In genomic region chr16:75095204-75095621, GRCh38 we compare ENCODE assay signal across 1 cellular context.
TF ChIP-seq lines count a peak whose summit lies in the region.

No MANE protein-coding gene starts in this region.

TF ChIP-seq in GM12878, 131 proteins besides CTCF, POLR2A, EP300 and RAD21 (continues in another document):
- peak; percentile 66 for TF ChIP-seq RUNX3 (IDR thresholded peaks at IDR 0.05; ENCODE audit: low read length)
- no peak for TF ChIP-seq BCL3 (IDR thresholded peaks at IDR 0.05; ENCODE audit: borderline replicate concordance, insufficient read depth, low read depth, low read length, poor library complexity, severe bottlenecking)
- no peak for TF ChIP-seq GATAD2B (conservative IDR thresholded peaks at IDR 0.05; ENCODE audit: low read depth)
- TF ChIP-seq RELA (IDR thresholded peaks at IDR 0.05; ENCODE audit: borderline replicate concordance, partially characterized antibody) = peak; percentile 44
- no peak for TF ChIP-seq BACH1 (IDR thresholded peaks at IDR 0.05; ENCODE audit: borderline replicate concordance)
- no peak for TF ChIP-seq CREB1 (IDR thresholded peaks at IDR 0.05; ENCODE audit: low read depth)
- TF ChIP-seq NFIC (IDR thresholded peaks at IDR 0.05; ENCODE audit: low read depth, low read length) = no peak
- TF ChIP-seq WRNIP1 (IDR thresholded peaks at IDR 0.05; ENCODE audit: borderline replicate concordance, low read depth, low read length) = no peak
- no peak for TF ChIP-seq EED (IDR thresholded peaks at IDR 0.05; ENCODE audit: low read depth)
- no peak for TF ChIP-seq NR2F1 (conservative IDR thresholded peaks at IDR 0.05)
- TF ChIP-seq SPI1 (IDR thresholded peaks at IDR 0.05; ENCODE audit: borderline replicate concordance, insufficient read depth, low read depth, low read length) = no peak
- no peak for TF ChIP-seq RB1 (IDR thresholded peaks at IDR 0.05; ENCODE audit: borderline replicate concordance)
- no peak for TF ChIP-seq MYC (IDR thresholded peaks at IDR 0.05; ENCODE audit: insufficient read depth, insufficient read length, insufficient replicate concordance, low read length, severe bottlenecking)
- TF ChIP-seq KAT2A (conservative IDR thresholded peaks at IDR 0.05; ENCODE audit: control insufficient read depth, low read depth, low read length) = no peak
- TF ChIP-seq, protein P1, sequence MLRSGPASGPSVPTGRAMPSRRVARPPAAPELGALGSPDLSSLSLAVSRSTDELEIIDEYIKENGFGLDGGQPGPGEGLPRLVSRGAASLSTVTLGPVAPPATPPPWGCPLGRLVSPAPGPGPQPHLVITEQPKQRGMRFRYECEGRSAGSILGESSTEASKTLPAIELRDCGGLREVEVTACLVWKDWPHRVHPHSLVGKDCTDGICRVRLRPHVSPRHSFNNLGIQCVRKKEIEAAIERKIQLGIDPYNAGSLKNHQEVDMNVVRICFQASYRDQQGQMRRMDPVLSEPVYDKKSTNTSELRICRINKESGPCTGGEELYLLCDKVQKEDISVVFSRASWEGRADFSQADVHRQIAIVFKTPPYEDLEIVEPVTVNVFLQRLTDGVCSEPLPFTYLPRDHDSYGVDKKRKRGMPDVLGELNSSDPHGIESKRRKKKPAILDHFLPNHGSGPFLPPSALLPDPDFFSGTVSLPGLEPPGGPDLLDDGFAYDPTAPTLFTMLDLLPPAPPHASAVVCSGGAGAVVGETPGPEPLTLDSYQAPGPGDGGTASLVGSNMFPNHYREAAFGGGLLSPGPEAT (IDR thresholded peaks at IDR 0.05; ENCODE audit: low read depth) = no peak
- TF ChIP-seq, protein P2, sequence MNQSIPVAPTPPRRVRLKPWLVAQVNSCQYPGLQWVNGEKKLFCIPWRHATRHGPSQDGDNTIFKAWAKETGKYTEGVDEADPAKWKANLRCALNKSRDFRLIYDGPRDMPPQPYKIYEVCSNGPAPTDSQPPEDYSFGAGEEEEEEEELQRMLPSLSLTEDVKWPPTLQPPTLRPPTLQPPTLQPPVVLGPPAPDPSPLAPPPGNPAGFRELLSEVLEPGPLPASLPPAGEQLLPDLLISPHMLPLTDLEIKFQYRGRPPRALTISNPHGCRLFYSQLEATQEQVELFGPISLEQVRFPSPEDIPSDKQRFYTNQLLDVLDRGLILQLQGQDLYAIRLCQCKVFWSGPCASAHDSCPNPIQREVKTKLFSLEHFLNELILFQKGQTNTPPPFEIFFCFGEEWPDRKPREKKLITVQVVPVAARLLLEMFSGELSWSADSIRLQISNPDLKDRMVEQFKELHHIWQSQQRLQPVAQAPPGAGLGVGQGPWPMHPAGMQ (IDR thresholded peaks at IDR 0.05; ENCODE audit: borderline replicate concordance) = no peak
- TF ChIP-seq IKZF1 (conservative IDR thresholded peaks at IDR 0.05) = 0 out of 2 replicates have a peak, but pooled peaks have one; percentile 21
- TF ChIP-seq, protein P3, sequence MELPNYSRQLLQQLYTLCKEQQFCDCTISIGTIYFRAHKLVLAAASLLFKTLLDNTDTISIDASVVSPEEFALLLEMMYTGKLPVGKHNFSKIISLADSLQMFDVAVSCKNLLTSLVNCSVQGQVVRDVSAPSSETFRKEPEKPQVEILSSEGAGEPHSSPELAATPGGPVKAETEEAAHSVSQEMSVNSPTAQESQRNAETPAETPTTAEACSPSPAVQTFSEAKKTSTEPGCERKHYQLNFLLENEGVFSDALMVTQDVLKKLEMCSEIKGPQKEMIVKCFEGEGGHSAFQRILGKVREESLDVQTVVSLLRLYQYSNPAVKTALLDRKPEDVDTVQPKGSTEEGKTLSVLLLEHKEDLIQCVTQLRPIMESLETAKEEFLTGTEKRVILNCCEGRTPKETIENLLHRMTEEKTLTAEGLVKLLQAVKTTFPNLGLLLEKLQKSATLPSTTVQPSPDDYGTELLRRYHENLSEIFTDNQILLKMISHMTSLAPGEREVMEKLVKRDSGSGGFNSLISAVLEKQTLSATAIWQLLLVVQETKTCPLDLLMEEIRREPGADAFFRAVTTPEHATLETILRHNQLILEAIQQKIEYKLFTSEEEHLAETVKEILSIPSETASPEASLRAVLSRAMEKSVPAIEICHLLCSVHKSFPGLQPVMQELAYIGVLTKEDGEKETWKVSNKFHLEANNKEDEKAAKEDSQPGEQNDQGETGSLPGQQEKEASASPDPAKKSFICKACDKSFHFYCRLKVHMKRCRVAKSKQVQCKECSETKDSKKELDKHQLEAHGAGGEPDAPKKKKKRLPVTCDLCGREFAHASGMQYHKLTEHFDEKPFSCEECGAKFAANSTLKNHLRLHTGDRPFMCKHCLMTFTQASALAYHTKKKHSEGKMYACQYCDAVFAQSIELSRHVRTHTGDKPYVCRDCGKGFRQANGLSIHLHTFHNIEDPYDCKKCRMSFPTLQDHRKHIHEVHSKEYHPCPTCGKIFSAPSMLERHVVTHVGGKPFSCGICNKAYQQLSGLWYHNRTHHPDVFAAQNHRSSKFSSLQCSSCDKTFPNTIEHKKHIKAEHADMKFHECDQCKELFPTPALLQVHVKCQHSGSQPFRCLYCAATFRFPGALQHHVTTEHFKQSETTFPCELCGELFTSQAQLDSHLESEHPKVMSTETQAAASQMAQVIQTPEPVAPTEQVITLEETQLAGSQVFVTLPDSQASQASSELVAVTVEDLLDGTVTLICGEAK (IDR thresholded peaks at IDR 0.05; ENCODE audit: borderline replicate concordance) = no peak
- no peak for TF ChIP-seq TARDBP (IDR thresholded peaks at IDR 0.05; ENCODE audit: borderline replicate concordance)
- TF ChIP-seq FOXK2 (IDR thresholded peaks at IDR 0.05) = no peak
- no peak for TF ChIP-seq MTA2 (IDR thresholded peaks at IDR 0.05; ENCODE audit: low read depth)
- no peak for TF ChIP-seq ZZZ3 (IDR thresholded peaks at IDR 0.05; ENCODE audit: control insufficient read depth, insufficient read length, low read depth)
- TF ChIP-seq NFXL1 (IDR thresholded peaks at IDR 0.05; ENCODE audit: borderline replicate concordance) = no peak
- no peak for TF ChIP-seq SMAD5 (IDR thresholded peaks at IDR 0.05; ENCODE audit: low read depth)
- no peak for TF ChIP-seq NBN (IDR thresholded peaks at IDR 0.05)
- TF ChIP-seq PBX3 (IDR thresholded peaks at IDR 0.05; ENCODE audit: insufficient replicate concordance, low read depth, low read length) = no peak
- TF ChIP-seq, protein P4, sequence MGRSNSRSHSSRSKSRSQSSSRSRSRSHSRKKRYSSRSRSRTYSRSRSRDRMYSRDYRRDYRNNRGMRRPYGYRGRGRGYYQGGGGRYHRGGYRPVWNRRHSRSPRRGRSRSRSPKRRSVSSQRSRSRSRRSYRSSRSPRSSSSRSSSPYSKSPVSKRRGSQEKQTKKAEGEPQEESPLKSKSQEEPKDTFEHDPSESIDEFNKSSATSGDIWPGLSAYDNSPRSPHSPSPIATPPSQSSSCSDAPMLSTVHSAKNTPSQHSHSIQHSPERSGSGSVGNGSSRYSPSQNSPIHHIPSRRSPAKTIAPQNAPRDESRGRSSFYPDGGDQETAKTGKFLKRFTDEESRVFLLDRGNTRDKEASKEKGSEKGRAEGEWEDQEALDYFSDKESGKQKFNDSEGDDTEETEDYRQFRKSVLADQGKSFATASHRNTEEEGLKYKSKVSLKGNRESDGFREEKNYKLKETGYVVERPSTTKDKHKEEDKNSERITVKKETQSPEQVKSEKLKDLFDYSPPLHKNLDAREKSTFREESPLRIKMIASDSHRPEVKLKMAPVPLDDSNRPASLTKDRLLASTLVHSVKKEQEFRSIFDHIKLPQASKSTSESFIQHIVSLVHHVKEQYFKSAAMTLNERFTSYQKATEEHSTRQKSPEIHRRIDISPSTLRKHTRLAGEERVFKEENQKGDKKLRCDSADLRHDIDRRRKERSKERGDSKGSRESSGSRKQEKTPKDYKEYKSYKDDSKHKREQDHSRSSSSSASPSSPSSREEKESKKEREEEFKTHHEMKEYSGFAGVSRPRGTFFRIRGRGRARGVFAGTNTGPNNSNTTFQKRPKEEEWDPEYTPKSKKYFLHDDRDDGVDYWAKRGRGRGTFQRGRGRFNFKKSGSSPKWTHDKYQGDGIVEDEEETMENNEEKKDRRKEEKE (IDR thresholded peaks at IDR 0.05) = no peak
- no peak for TF ChIP-seq IKZF2 (IDR thresholded peaks at IDR 0.05)
- no peak for TF ChIP-seq SRF (IDR thresholded peaks at IDR 0.05; ENCODE audit: low read depth in 2 of 2, low read length in 2 of 2)
- TF ChIP-seq SIN3A (IDR thresholded peaks at IDR 0.05; ENCODE audit: low read depth, low read length) = no peak
- TF ChIP-seq, protein P5, sequence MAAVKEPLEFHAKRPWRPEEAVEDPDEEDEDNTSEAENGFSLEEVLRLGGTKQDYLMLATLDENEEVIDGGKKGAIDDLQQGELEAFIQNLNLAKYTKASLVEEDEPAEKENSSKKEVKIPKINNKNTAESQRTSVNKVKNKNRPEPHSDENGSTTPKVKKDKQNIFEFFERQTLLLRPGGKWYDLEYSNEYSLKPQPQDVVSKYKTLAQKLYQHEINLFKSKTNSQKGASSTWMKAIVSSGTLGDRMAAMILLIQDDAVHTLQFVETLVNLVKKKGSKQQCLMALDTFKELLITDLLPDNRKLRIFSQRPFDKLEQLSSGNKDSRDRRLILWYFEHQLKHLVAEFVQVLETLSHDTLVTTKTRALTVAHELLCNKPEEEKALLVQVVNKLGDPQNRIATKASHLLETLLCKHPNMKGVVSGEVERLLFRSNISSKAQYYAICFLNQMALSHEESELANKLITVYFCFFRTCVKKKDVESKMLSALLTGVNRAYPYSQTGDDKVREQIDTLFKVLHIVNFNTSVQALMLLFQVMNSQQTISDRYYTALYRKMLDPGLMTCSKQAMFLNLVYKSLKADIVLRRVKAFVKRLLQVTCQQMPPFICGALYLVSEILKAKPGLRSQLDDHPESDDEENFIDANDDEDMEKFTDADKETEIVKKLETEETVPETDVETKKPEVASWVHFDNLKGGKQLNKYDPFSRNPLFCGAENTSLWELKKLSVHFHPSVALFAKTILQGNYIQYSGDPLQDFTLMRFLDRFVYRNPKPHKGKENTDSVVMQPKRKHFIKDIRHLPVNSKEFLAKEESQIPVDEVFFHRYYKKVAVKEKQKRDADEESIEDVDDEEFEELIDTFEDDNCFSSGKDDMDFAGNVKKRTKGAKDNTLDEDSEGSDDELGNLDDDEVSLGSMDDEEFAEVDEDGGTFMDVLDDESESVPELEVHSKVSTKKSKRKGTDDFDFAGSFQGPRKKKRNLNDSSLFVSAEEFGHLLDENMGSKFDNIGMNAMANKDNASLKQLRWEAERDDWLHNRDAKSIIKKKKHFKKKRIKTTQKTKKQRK (IDR thresholded peaks at IDR 0.05; ENCODE audit: low read depth, low read length) = no peak
- TF ChIP-seq CHD4 (IDR thresholded peaks at IDR 0.05) = no peak
- TF ChIP-seq, protein P6, sequence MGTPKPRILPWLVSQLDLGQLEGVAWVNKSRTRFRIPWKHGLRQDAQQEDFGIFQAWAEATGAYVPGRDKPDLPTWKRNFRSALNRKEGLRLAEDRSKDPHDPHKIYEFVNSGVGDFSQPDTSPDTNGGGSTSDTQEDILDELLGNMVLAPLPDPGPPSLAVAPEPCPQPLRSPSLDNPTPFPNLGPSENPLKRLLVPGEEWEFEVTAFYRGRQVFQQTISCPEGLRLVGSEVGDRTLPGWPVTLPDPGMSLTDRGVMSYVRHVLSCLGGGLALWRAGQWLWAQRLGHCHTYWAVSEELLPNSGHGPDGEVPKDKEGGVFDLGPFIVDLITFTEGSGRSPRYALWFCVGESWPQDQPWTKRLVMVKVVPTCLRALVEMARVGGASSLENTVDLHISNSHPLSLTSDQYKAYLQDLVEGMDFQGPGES (IDR thresholded peaks at IDR 0.05) = no peak
- no peak for TF ChIP-seq PAX8 (IDR thresholded peaks at IDR 0.05)
- TF ChIP-seq TCF3 (IDR thresholded peaks at IDR 0.05; ENCODE audit: borderline replicate concordance, insufficient read depth, low read depth, low read length) = no peak
- TF ChIP-seq, protein P7, sequence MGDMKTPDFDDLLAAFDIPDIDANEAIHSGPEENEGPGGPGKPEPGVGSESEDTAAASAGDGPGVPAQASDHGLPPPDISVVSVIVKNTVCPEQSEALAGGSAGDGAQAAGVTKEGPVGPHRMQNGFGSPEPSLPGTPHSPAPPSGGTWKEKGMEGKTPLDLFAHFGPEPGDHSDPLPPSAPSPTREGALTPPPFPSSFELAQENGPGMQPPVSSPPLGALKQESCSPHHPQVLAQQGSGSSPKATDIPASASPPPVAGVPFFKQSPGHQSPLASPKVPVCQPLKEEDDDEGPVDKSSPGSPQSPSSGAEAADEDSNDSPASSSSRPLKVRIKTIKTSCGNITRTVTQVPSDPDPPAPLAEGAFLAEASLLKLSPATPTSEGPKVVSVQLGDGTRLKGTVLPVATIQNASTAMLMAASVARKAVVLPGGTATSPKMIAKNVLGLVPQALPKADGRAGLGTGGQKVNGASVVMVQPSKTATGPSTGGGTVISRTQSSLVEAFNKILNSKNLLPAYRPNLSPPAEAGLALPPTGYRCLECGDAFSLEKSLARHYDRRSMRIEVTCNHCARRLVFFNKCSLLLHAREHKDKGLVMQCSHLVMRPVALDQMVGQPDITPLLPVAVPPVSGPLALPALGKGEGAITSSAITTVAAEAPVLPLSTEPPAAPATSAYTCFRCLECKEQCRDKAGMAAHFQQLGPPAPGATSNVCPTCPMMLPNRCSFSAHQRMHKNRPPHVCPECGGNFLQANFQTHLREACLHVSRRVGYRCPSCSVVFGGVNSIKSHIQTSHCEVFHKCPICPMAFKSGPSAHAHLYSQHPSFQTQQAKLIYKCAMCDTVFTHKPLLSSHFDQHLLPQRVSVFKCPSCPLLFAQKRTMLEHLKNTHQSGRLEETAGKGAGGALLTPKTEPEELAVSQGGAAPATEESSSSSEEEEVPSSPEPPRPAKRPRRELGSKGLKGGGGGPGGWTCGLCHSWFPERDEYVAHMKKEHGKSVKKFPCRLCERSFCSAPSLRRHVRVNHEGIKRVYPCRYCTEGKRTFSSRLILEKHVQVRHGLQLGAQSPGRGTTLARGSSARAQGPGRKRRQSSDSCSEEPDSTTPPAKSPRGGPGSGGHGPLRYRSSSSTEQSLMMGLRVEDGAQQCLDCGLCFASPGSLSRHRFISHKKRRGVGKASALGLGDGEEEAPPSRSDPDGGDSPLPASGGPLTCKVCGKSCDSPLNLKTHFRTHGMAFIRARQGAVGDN (IDR thresholded peaks at IDR 0.05) = 0 out of 2 replicates have a peak, but pooled peaks have one; percentile 41
- TF ChIP-seq TCF12 (IDR thresholded peaks at IDR 0.05; ENCODE audit: low read depth, low read length) = no peak
- no peak for TF ChIP-seq CEBPB (IDR thresholded peaks at IDR 0.05; ENCODE audit: borderline replicate concordance in 1 of 2, low read depth in 2 of 2, low read length in 2 of 2)
- TF ChIP-seq NR2C2 (IDR thresholded peaks at IDR 0.05; ENCODE audit: borderline replicate concordance, control insufficient read depth, insufficient read length, low read depth) = no peak
- TF ChIP-seq CBFB (IDR thresholded peaks at IDR 0.05; ENCODE audit: low read depth) = no peak
